In genomic region chr9:72292184-72292787, GRCh38 we compare ENCODE assay signal across 8 cellular contexts.
A peak's percentile ranks its signal among the peaks of the same experiment; 100 is the strongest.
DNase-seq lines count a peak whose midpoint lies in the region; ATAC-seq and TF ChIP-seq lines count a peak whose summit lies in the region.

No MANE protein-coding gene starts in this region.

- peaks cover 4% of the 10 kb centered on the region for H3K4me1 Mint-ChIP-seq in progenitor cell of endocrine pancreas (ENCODE audit: low read depth)
- peaks cover 3% of the 10 kb centered on the region for H3K4me1 Mint-ChIP-seq in activated CD8-positive, alpha-beta memory T cell treated with anti-CD3 and anti-CD28 coated beads, Interleukin-2, amount 10 ng/mL, durations not matched to agents 7 days and 5 days

- H3K27me3 Mint-ChIP-seq in progenitor cell of endocrine pancreas: no peaks in the 10 kb centered on the region
- peaks cover 6% of the 10 kb centered on the region for H3K27me3 Mint-ChIP-seq in activated CD8-positive, alpha-beta memory T cell treated with anti-CD3 and anti-CD28 coated beads, Interleukin-2, amount 10 ng/mL, durations not matched to agents 7 days and 5 days

- peaks cover 12% of the 10 kb centered on the region for H3K9me3 Mint-ChIP-seq in progenitor cell of endocrine pancreas (ENCODE audit: low read depth)
- H3K9me3 Mint-ChIP-seq in activated CD8-positive, alpha-beta memory T cell treated with anti-CD3 and anti-CD28 coated beads, Interleukin-2, amount 10 ng/mL, durations not matched to agents 7 days and 5 days (ENCODE audit: low read depth): no peaks in the 10 kb centered on the region

- CTCF ChIA-PET in activated CD8-positive, alpha-beta memory T cell treated with anti-CD3 and anti-CD28 coated beads, Interleukin-2, amount 10 ng/mL, durations not matched to agents 7 days and 5 days (lab: Charles Lee): interaction anchor here (0.7 to 1.8 kb wide), 6 partner anchors 9 to 300 kb away, joined by 3 to 9 read pairs (median 6); no protein-coding TSS in a partner anchor

- H3K27ac Mint-ChIP-seq in progenitor cell of endocrine pancreas: no peak overlapping the region
- H3K27ac Mint-ChIP-seq in activated CD8-positive, alpha-beta memory T cell treated with anti-CD3 and anti-CD28 coated beads, Interleukin-2, amount 10 ng/mL, durations not matched to agents 7 days and 5 days: no peak overlapping the region

- DNase-seq in COLO829 (ENCODE audit: low spot score): peak; percentile 88
- peak; percentile 33 for DNase-seq in HCEC 1CT
- peak; percentile 43 for DNase-seq in RKO (ENCODE audit: low spot score)
- peak; percentile 79 for DNase-seq in fibroblast of peridontal ligament (ENCODE audit: extremely low read depth)
- DNase-seq in progenitor cell of endocrine pancreas (ENCODE audit: low spot score, unreplicated experiment): no peak
- DNase-seq in activated T-cell treated with anti-CD3 and anti-CD28 coated beads for 4 hours: no peak
- DNase-seq in activated CD8-positive, alpha-beta memory T cell treated with anti-CD3 and anti-CD28 coated beads, Interleukin-2, amount 10 ng/mL, durations not matched to agents 7 days and 5 days: no peak

- TF ChIP-seq CTCF in progenitor cell of endocrine pancreas (IDR thresholded peaks at IDR 0.05; ENCODE audit: unreplicated experiment): peak; percentile 54

- no peak overlapping the region for H3K4me3 Mint-ChIP-seq in progenitor cell of endocrine pancreas (ENCODE audit: low read depth)
- no peak overlapping the region for H3K4me3 Mint-ChIP-seq in activated CD8-positive, alpha-beta memory T cell treated with anti-CD3 and anti-CD28 coated beads, Interleukin-2, amount 10 ng/mL, durations not matched to agents 7 days and 5 days

- ATAC-seq in activated CD8-positive, alpha-beta memory T cell treated with anti-CD3 and anti-CD28 coated beads, Interleukin-2, amount 10 ng/mL, durations not matched to agents 7 days and 5 days: no peak
- no peak for ATAC-seq in HG03097 (IDR thresholded peaks at IDR 0.05; ENCODE audit: low FRiP score, unreplicated experiment)

- H3K36me3 Mint-ChIP-seq in progenitor cell of endocrine pancreas (ENCODE audit: insufficient read depth): peaks cover 3% of the 10 kb centered on the region
- H3K36me3 Mint-ChIP-seq in activated CD8-positive, alpha-beta memory T cell treated with anti-CD3 and anti-CD28 coated beads, Interleukin-2, amount 10 ng/mL, durations not matched to agents 7 days and 5 days: no peaks in the 10 kb centered on the region

Comparison
In these comparisons a context has a peak if more than half of its experiments do, and no peak if none do; other contexts are left out.
1. DNase-seq: peak in COLO829 (single experiment), HCEC 1CT (single experiment), RKO (single experiment) and fibroblast of peridontal ligament (single experiment); none in progenitor cell of endocrine pancreas (single experiment), activated T-cell treated with anti-CD3 and anti-CD28 coated beads for 4 hours (single experiment) and activated CD8-positive, alpha-beta memory T cell treated with anti-CD3 and anti-CD28 coated beads, Interleukin-2, amount 10 ng/mL, durations not matched to agents 7 days and 5 days (single experiment).